Comparison of ENCODE assay signal across 13 cellular contexts in genomic region chr17:27747462-27748359, GRCh38. TPM values are rescaled to one million over a fixed set of nuclear protein-coding genes. Genes with fewer than 3 reads are reported as not detected.
DNase-seq lines count a peak whose midpoint lies in the region; ATAC-seq and TF ChIP-seq lines count a peak whose summit lies in the region.
"Had no signal": no experiment of that assay in that cellular context is flagged by ENCODE, and none has a peak within 500 bp of the region (broad histone marks: within the 10 kb centered on the region; RNA-seq: fewer than 3 reads in every experiment).

No MANE protein-coding gene starts in this region.

- no peaks in the 10 kb centered on the region for H3K4me1 ChIP-seq in neural progenitor cell
- H3K4me1 ChIP-seq: Peyer's patch, psoas muscle had no signal

- H3K79me2 ChIP-seq in neural progenitor cell (ENCODE audit: low read depth), result no peaks in the 10 kb centered on the region

- H3K27me3 Mint-ChIP-seq in neural progenitor cell (ENCODE audit: insufficient read depth, low read depth), result peaks cover 8% of the 10 kb centered on the region
- H3K27me3 Mint-ChIP-seq: memory B cell had no signal

- no peak for ATAC-seq in HG03039 (IDR thresholded peaks at IDR 0.05; ENCODE audit: unreplicated experiment)
- no peak for ATAC-seq in GM21381 (IDR thresholded peaks at IDR 0.05; ENCODE audit: unreplicated experiment)
- ATAC-seq: psoas muscle had no signal

- H3K4me3 Mint-ChIP-seq in neural progenitor cell, result no peak overlapping the region
- H3K4me3 Mint-ChIP-seq: memory B cell had no signal

- no peak overlapping the region for H3K27ac Mint-ChIP-seq in neural progenitor cell
- H3K27ac Mint-ChIP-seq: memory B cell had no signal

- TF ChIP-seq CTCF in LNCAP (IDR thresholded peaks at IDR 0.05) (peak; percentile 32; the same call in 1 of the 2 replicates), neural progenitor cell (IDR thresholded peaks at IDR 0.05) (peak; percentile 47)

- H3K4me1 Mint-ChIP-seq in neural progenitor cell, result no peaks in the 10 kb centered on the region

- no peak overlapping the region for H2AFZ ChIP-seq in neural progenitor cell (replicated peaks)

- no peak overlapping the region for H3K4me2 ChIP-seq in neural progenitor cell

- no peaks in the 10 kb centered on the region for H3F3A ChIP-seq in neural progenitor cell (ENCODE audit: low read depth)

- H3K9me3 Mint-ChIP-seq in neural progenitor cell, result no peaks in the 10 kb centered on the region
- H3K9me3 Mint-ChIP-seq: memory B cell had no signal

- peak; percentile 60 for DNase-seq in ELF-1 (ENCODE audit: low read depth, low spot score)
- DNase-seq in ecto neural progenitor cell (ENCODE audit: low spot score), result peak; percentile 47
- DNase-seq in neural progenitor cell (ENCODE audit: low spot score), result peak; percentile 31
- DNase-seq in AG08396 (ENCODE audit: low spot score), result no peak
- DNase-seq: caudate nucleus, NCI-H1694, psoas muscle had no signal

- no peaks in the 10 kb centered on the region for H3K36me3 Mint-ChIP-seq in neural progenitor cell
- H3K36me3 Mint-ChIP-seq: memory B cell had no signal

- H3K9ac ChIP-seq in neural progenitor cell, result no peak overlapping the region

- H4K20me1 ChIP-seq in neural progenitor cell (ENCODE audit: low read depth), result no peaks in the 10 kb centered on the region

- H3K27me3 ChIP-seq in neural progenitor cell, result no peaks in the 10 kb centered on the region
- H3K27me3 ChIP-seq: Peyer's patch had no signal

- H3K36me3 ChIP-seq in neural progenitor cell, result no peaks in the 10 kb centered on the region
- H3K36me3 ChIP-seq: Peyer's patch had no signal

- H3K27ac ChIP-seq in neural progenitor cell, result no peak overlapping the region
- H3K27ac ChIP-seq: HL-60, Peyer's patch, psoas muscle had no signal

- H3K9me3 ChIP-seq in neural progenitor cell (ENCODE audit: low read depth), result no peaks in the 10 kb centered on the region
- H3K9me3 ChIP-seq: Peyer's patch, psoas muscle had no signal

- no peak overlapping the region for H3K4me3 ChIP-seq in neural progenitor cell
- H3K4me3 ChIP-seq: Peyer's patch, psoas muscle had no signal

RNA-seq across cellular contexts. Expression of gene NOS2, which starts 52.6 kb away (rescaled TPM):
- 26.6 and 39.7 TPM in 2 replicates for total RNA-seq in neural progenitor cell (ENCODE audit: low replicate concordance)
